In the genomic region with DNA sequence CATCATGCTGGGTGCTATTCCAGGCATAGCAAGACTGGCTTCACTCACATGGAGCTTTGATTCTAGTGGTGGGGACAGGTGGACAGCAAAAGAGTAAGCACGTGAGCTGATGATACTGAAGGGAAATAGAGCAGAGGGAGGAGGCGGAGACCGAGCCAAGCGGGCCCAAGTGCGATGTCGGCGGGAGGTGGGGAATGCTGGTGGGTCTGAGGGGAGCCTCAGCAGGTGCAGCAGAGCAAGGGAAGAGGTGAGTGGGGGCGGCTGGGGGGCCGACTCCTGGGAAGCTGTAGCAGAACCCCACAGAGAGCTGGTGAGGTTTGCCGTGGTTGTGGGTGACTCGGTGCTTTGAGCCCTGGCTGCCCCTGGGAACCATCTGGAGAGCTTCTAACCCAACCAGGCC, we compare ENCODE assay signal across 9 cellular contexts. TPM values are rescaled to one million over a fixed set of nuclear protein-coding genes. Genes with fewer than 3 reads are reported as not detected.
"Had no signal": no experiment of that assay in that cellular context is flagged by ENCODE, and none has a peak within 500 bp of the region (broad histone marks: within the 10 kb centered on the region; RNA-seq: fewer than 3 reads in every experiment).

No MANE protein-coding gene starts in this region.

- H3K27ac ChIP-seq: GM23248, HL-60 had no signal

- H3K4me1 ChIP-seq: HAP-1 had no signal

- H3K9me3 Mint-ChIP-seq: HFFc6 had no signal

- DNase-seq: GM23248, HFFc6, IMR-90, KG1 had no signal

- H3K4me3 Mint-ChIP-seq: HFFc6 had no signal

- H3K27ac Mint-ChIP-seq: HFFc6 had no signal

- ATAC-seq: HCT116, K562 had no signal

- H2AFZ ChIP-seq: GM23248 had no signal

- H3K4me3 ChIP-seq: GM23248, HAP-1, K562 had no signal

RNA-seq across cellular contexts. Expression of a gene that starts 28.1 kb away (rescaled TPM):
- total RNA-seq: H1 had no signal
